In the genomic region with DNA sequence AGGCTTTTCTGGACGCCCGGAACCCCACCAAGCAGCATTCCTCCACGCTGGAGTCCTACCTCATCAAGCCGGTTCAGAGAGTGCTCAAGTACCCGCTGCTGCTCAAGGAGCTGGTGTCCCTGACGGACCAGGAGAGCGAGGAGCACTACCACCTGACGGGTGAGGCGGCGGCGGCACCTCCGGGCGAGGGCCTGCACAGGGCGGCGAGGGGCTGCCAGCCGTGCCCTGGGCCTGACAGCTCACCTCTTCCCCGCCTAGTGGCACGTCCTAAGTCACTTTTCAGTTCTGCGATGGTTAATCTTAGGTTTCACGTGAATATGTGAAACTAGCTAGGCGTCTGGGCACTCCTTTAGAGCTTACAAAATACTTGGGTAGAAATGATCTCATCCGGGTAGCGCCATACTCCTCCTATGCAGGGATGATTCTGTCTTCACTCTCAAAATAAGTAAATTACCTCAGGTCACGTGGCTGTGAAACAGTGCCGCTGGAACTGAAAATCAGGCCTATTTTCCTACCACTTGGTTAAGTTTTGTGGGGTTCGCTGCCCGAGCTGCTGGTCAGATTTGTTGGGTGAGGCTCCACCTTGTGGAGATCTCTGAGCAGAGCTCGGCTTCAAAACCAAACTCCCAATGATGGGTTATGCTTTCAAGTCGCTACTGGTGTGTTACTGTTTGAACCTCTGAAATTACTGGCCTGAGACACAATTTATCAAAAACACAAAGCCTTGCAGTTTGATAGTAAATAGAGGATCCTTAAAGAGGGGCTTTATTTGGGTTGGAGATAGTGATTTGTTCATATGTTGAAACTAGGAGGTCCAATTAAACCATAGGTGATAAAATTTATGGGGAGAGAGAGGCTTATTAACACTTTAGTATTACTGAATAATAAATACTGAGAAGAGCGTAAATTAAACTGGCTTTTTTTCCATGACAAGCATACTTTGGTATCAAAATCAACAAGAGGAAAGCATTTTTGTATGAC, we compare ENCODE assay signal across 8 cellular contexts. TPM values are rescaled to one million over a fixed set of nuclear protein-coding genes. Genes with fewer than 3 reads are reported as not detected.
DNase-seq lines count a peak whose midpoint lies in the region; ATAC-seq and TF ChIP-seq lines count a peak whose summit lies in the region.

No MANE protein-coding gene starts in this region.

- CTCF ChIA-PET in AG04450 (lab: Charles Lee) = interaction anchor here (0.6 to 2.4 kb wide), 40 partner anchors 9 to 856 kb away, joined by 3 to 89 read pairs (median 4); no protein-coding TSS in a partner anchor

- intact Hi-C loops in heart right ventricle (cut with DNase I) = loop anchor here in 9 of 10 donors (1.0 to 10.0 kb wide), 9 partner anchors 46 to 374 kb away; no protein-coding TSS in a partner anchor

- H3K27me3 ChIP-seq in AG04450 (ENCODE audit: control insufficient read depth, insufficient read depth, low read length) (no peaks in the 10 kb centered on the region), HUES64 (ENCODE audit: insufficient read depth, low read length) (no peaks in the 10 kb centered on the region), heart right ventricle (no peaks in the 10 kb centered on the region)

- H3K4me1 ChIP-seq in HUES64 (ENCODE audit: insufficient read depth, low read length) = peaks cover 11% of the 10 kb centered on the region
- H3K4me1 ChIP-seq in heart right ventricle = peaks cover 0 to 29% (median 9%) of the 10 kb centered on the region in 9 donors

- DNase-seq in AG04450 (ENCODE audit: low read depth, low spot score) (peak; percentile 62), heart right ventricle (no peak), putamen (ENCODE audit: low spot score) (peak; percentile 63)
- peak; percentile 21 for DNase-seq in activated naive CD4-positive, alpha-beta T cell treated with anti-CD3 and anti-CD28 coated beads, Interleukin-2, amount 50 U/mL, for 16 hours
- DNase-seq in effector CD8-positive, alpha-beta T cell (lab: John Stamatoyannopoulos, UW) = no peak

- peak; percentile 87 for TF ChIP-seq CTCF in AG04450 (IDR thresholded peaks at IDR 0.05; ENCODE audit: low read depth, low read length)
- TF ChIP-seq CTCF in GM12875 (IDR thresholded peaks at IDR 0.05; ENCODE audit: borderline replicate concordance, insufficient read depth, low read depth, low read length) = peak; percentile 57; the same call in 1 of the 2 replicates
- TF ChIP-seq CTCF in heart right ventricle (IDR thresholded peaks at IDR 0.05) = peak in 8 of 9 donors; percentile 8 to 78 (median 64)

- no peaks in the 10 kb centered on the region; the same call in 1 of the 2 replicates for H3K9me3 ChIP-seq in AG04450 (ENCODE audit: control insufficient read depth, insufficient read depth, low read length)
- H3K9me3 ChIP-seq in HUES64 (ENCODE audit: insufficient read depth, low read depth, low read length) = no peaks in the 10 kb centered on the region
- no peaks in the 10 kb centered on the region for H3K9me3 ChIP-seq in heart right ventricle

- WGBS in HUES64 = 87% methylated on average over 29 of the region's 30 CpGs
- WGBS in heart right ventricle, 2 donors = 82% methylated on average over 30 of the region's 30 CpGs

- H3K27ac ChIP-seq in AG04450 (ENCODE audit: low read depth, low read length) (peak overlapping the region; percentile 77), HUES64 (ENCODE audit: low read depth, low read length) (peak overlapping the region; percentile 67), heart right ventricle (peak overlapping the region in 1 of 10 donors; percentile 2)

- H3K9ac ChIP-seq in HUES64 (ENCODE audit: low read depth, low read length) = no peak overlapping the region

- POLR2A ChIA-PET in AG04450 (lab: Yijun Ruan, JAX) = interaction anchor here (0.7 to 2.0 kb wide), 4 partner anchors 47 to 71 kb away, joined by 3 to 15 read pairs (median 6); no protein-coding TSS in a partner anchor

- H3K4me3 ChIP-seq in AG04450 (ENCODE audit: low read depth, low read length) (no peak overlapping the region), GM12875 (ENCODE audit: low read depth, low read length) (no peak overlapping the region), HUES64 (ENCODE audit: low read length) (no peak overlapping the region), heart right ventricle (no peak overlapping the region)

- H3K36me3 ChIP-seq in HUES64 (ENCODE audit: insufficient read depth, low read length) (peaks cover 70% of the 10 kb centered on the region), heart right ventricle (peaks cover 0 to 46% (median 10%) of the 10 kb centered on the region in 9 donors)

- ATAC-seq in heart right ventricle (peak; percentile 28 to 65 (median 49)), HG02623 (IDR thresholded peaks at IDR 0.05; ENCODE audit: unreplicated experiment) (no peak)

RNA-seq across cellular contexts. Expression of a gene that starts 15.5 kb away (rescaled TPM):
- polyA plus RNA-seq in AG04450 (2011; rRNA removed) (not detected in 2 replicates), heart right ventricle (not detected)
- polyA minus RNA-seq in AG04450 (2011; rRNA and poly(A)+ RNA removed) = 0.51 TPM in 1 of 2 replicates, not detected in the other
- polyA plus RNA-seq in HUES64 (2013, experiment 1 of 2) = not detected
- polyA plus RNA-seq in HUES64 (2013, experiment 2 of 2) = not detected
- not detected for total RNA-seq in heart right ventricle

Comparison
In these comparisons a context has a peak if more than half of its experiments do, and no peak if none do; other contexts are left out.
1. DNase-seq: peak in AG04450 (single experiment), activated naive CD4-positive, alpha-beta T cell treated with anti-CD3 and anti-CD28 coated beads, Interleukin-2, amount 50 U/mL, for 16 hours (single experiment) and putamen (single experiment); none in heart right ventricle (0 of 2) and effector CD8-positive, alpha-beta T cell (single experiment).
2. Peak in every context shown above with its lines, with median percentiles within 50 percentile points of each other: CTCF ChIP-seq.